1 cellular context compared by ENCODE assay signal in the genomic region with DNA sequence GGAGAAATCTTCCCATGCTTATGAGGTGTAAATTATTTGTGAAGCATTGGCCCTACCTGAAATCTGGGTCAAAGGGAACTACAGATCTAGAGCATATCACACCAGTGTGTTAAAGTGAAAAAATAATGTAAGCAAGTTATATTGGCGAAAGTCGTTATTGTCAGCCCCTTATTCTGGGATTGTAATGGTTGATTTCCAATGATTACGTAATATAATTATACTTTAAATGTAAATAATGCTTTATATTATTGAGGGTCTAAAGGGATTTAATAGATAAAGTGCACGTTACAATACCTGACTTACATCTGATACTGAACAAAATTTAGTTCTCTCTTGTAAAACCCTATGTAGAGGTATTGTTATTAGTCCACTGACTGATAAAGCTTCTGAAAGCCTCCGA.
A peak's percentile ranks its signal among the peaks of the same experiment; 100 is the strongest.
TF ChIP-seq lines count a peak whose summit lies in the region.

No MANE protein-coding gene starts in this region.

TF ChIP-seq in IMR-90, 13 proteins besides CTCF, POLR2A, EP300 and RAD21:
- no peak for TF ChIP-seq MXI1 (IDR thresholded peaks at IDR 0.05; ENCODE audit: borderline replicate concordance, low read depth, low read length)
- TF ChIP-seq CEBPB (IDR thresholded peaks at IDR 0.05; ENCODE audit: low read depth, low read length): peak; percentile 61
